In the genomic region with DNA sequence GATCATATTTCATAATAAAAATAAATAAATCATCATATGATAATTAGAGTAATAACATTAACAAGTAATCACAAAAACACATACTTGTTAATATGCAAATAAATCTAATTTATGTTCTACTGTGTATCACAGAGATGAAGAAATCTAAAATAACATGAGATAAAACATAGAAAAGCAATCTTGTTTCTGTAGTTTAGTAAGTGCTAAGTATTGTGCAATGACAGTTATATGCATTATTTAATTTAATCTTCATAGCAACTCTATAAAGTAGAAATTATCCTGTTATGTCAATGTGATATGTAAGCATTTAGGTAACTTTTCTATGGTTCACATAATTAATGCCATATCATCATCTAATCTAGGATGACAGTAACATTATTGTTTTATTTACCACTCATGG, we compare ENCODE assay signal across 17 cellular contexts.
DNase-seq lines count a peak whose midpoint lies in the region; ATAC-seq, FAIRE-seq and TF ChIP-seq lines count a peak whose summit lies in the region.
"Had no signal": no experiment of that assay in that cellular context is flagged by ENCODE, and none has a peak within 500 bp of the region (broad histone marks: within the 10 kb centered on the region; RNA-seq: fewer than 3 reads in every experiment).

No MANE protein-coding gene starts in this region.

- H3K27me3 ChIP-seq in K562 (ENCODE audit: control insufficient read depth in 2 of 2, insufficient read depth in 2 of 2, low read length in 2 of 2) (no peaks in the 10 kb centered on the region), H1 (replicated peaks in 1 of 4; ENCODE audit: control insufficient read depth in 3 of 4, extremely low read depth in 1 of 4, insufficient read depth in 3 of 4, low read length in 3 of 4) (no peaks in the 10 kb centered on the region)

- H2AFZ ChIP-seq in K562 (ENCODE audit: low read depth, low read length) (no peak overlapping the region), H1 (ENCODE audit: low read length) (no peak overlapping the region)
- H2AFZ ChIP-seq: GM23248 had no signal

- H2BK120ac ChIP-seq in H1 (replicated peaks; ENCODE audit: low read depth, low read length) = no peak overlapping the region

- no peak overlapping the region for H2AK5ac ChIP-seq in H1 (ENCODE audit: low read depth, low read length)

- no peak overlapping the region for H3K23ac ChIP-seq in H1 (ENCODE audit: insufficient read length)

- TF ChIP-seq RAD21 in K562 (CRISPR knock-in tag; conservative IDR thresholded peaks at IDR 0.05 in 1 of 2, IDR thresholded peaks at IDR 0.05 in 1 of 2) (no peak), H1 (IDR thresholded peaks at IDR 0.05 in 1 of 2, conservative IDR thresholded peaks at IDR 0.05 in 1 of 2; ENCODE audit: low read depth in 2 of 2, low read length in 2 of 2) (no peak)

- H4K20me1 ChIP-seq in K562 (replicated peaks; ENCODE audit: control insufficient read depth, insufficient read depth, low read length) (no peaks in the 10 kb centered on the region), H1 (replicated peaks in 1 of 2; ENCODE audit: control insufficient read depth in 1 of 2, insufficient read depth in 2 of 2, low read length in 2 of 2) (peaks cover 0 to 2% of the 10 kb centered on the region in 2 experiments)

- H4K5ac ChIP-seq in H1 (ENCODE audit: insufficient read length, low read depth, low read length) = no peak overlapping the region

- no peak overlapping the region for H2BK5ac ChIP-seq in H1 (ENCODE audit: low read depth, low read length)

- in situ Hi-C loops in K562 (cut with MboI) = loop anchor here (25.0 kb wide), 1 partner anchor 534 kb away; no protein-coding TSS in a partner anchor

- no peak overlapping the region for H3K9ac ChIP-seq in K562 (ENCODE audit: insufficient read depth in 1 of 2, low read depth in 2 of 2, low read length in 2 of 2)
- H3K9ac ChIP-seq in H1 (replicated peaks in 1 of 4; ENCODE audit: extremely low read depth in 1 of 4, low read depth in 3 of 4, low read length in 3 of 4) = no peak overlapping the region
- no peak overlapping the region for H3K9ac ChIP-seq in kidney (ENCODE audit: low read length in 2 of 2)
- H3K9ac ChIP-seq: GM23248 had no signal

- H3K79me2 ChIP-seq in K562 (ENCODE audit: control insufficient read depth, insufficient read depth, low read length) = no peaks in the 10 kb centered on the region
- no peaks in the 10 kb centered on the region for H3K79me2 ChIP-seq in H1 (ENCODE audit: control insufficient read depth in 1 of 2, insufficient read depth in 2 of 2, low read length in 2 of 2)

- FAIRE-seq in K562 (lab: Jason Lieb, UNC) = no peak
- no peak for FAIRE-seq in H1 (lab: Jason Lieb, UNC)
- peak; percentile 21 for FAIRE-seq in kidney (lab: Jason Lieb, UNC)
- FAIRE-seq: GM12892 had no signal

- H3K18ac ChIP-seq in H1 (ENCODE audit: extremely low read depth, low read length) = no peak overlapping the region

- BruUV-seq in K562 (replicated peaks; lab: Mats Ljungman, UMichigan) = no TSS peak

- DNase-seq in K562 (ENCODE audit: extremely low read depth in 1 of 4, low spot score in 3 of 4) (no peak), H1 (ENCODE audit: low read depth in 1 of 2, low spot score in 2 of 2) (no peak), kidney (no peak), GDM1 (lab: John Stamatoyannopoulos, UW) (no peak)
- DNase-seq: C1 segment of cervical spinal cord; Calu3; CD4-positive, alpha-beta memory T cell; COR-L47; DMS53; DMS79 treated with DMSO at 0.1 percent for 48 hours; GM23248; H9; HFFc6 had no signal

- H4K91ac ChIP-seq in H1 (replicated peaks; ENCODE audit: insufficient read length, low read length) = no peak overlapping the region

- H2BK12ac ChIP-seq in H1 (ENCODE audit: low read depth, low read length) = no peak overlapping the region

- H3K4me1 ChIP-seq in K562 (replicated peaks in 1 of 2; ENCODE audit: control insufficient read depth in 2 of 2, insufficient read depth in 2 of 2, low read length in 2 of 2) = no peaks in the 10 kb centered on the region
- H3K4me1 ChIP-seq in H1 (replicated peaks in 1 of 4; ENCODE audit: control insufficient read depth in 3 of 4, insufficient read depth in 4 of 4, low read length in 3 of 4) = no peaks in the 10 kb centered on the region
- no peaks in the 10 kb centered on the region for H3K4me1 ChIP-seq in kidney (ENCODE audit: control insufficient read depth in 1 of 2, insufficient read depth in 1 of 2, low read depth in 1 of 2, low read length in 2 of 2)

- H3K4ac ChIP-seq in H1 (replicated peaks; ENCODE audit: insufficient read length, low read depth, low read length) = no peak overlapping the region

- H2BK15ac ChIP-seq in H1 (ENCODE audit: low read length) = no peak overlapping the region

- TF ChIP-seq POLR2A in K562 (conservative IDR thresholded peaks at IDR 0.05) = no peak
- TF ChIP-seq POLR2A in H1 (IDR thresholded peaks at IDR 0.05; ENCODE audit: control extremely low read depth in 1 of 2, low read depth in 2 of 2, low read length in 2 of 2) = no peak

- no peak for TF ChIP-seq CTCF in K562 (IDR thresholded peaks at IDR 0.05 in 2 of 3, conservative IDR thresholded peaks at IDR 0.05 in 1 of 3; ENCODE audit: insufficient read depth in 2 of 3, low read depth in 1 of 3, low read length in 3 of 3)
- no peak for TF ChIP-seq CTCF in H1 (IDR thresholded peaks at IDR 0.05; ENCODE audit: control extremely low read depth in 1 of 3, insufficient read depth in 1 of 3, low read depth in 1 of 3, low read length in 3 of 3)
- TF ChIP-seq CTCF in kidney (IDR thresholded peaks at IDR 0.05; ENCODE audit: borderline replicate concordance, extremely low read depth, insufficient read depth) = no peak

- ATAC-seq in K562 (no peak), HG03097 (IDR thresholded peaks at IDR 0.05; ENCODE audit: low FRiP score, unreplicated experiment) (no peak), HG03135 (IDR thresholded peaks at IDR 0.05; ENCODE audit: unreplicated experiment) (no peak)
- ATAC-seq: HCT116 had no signal

- H3K4me3 ChIP-seq in K562 (no peak overlapping the region), H1 (ENCODE audit: extremely low read depth in 1 of 4, insufficient read depth in 2 of 4, low read depth in 3 of 4, low read length in 4 of 4) (no peak overlapping the region), kidney (ENCODE audit: low read length in 2 of 2) (no peak overlapping the region)
- H3K4me3 ChIP-seq: GM23248 had no signal

- POLR2A ChIA-PET in K562 (lab: Yijun Ruan, JAX) (no interaction called here), H1 (lab: Charles Lee; ENCODE audit: partially characterized antibody) (no interaction called here)

- no peak overlapping the region for H3K56ac ChIP-seq in H1 (replicated peaks; ENCODE audit: insufficient read length, low read depth, low read length)

- H3K14ac ChIP-seq in H1 (ENCODE audit: insufficient read length) = no peak overlapping the region

- no peak overlapping the region for H4K8ac ChIP-seq in H1 (ENCODE audit: extremely low read depth, insufficient read depth, low read length)

- TF ChIP-seq EP300 in K562 (IDR thresholded peaks at IDR 0.05; ENCODE audit: low read length) (no peak), H1 (IDR thresholded peaks at IDR 0.05; ENCODE audit: borderline replicate concordance in 1 of 2, low read depth in 2 of 2, low read length in 2 of 2) (no peak)

- no peak overlapping the region for H2BK20ac ChIP-seq in H1 (ENCODE audit: low read length)

- H3K79me1 ChIP-seq in H1 (ENCODE audit: low read depth, low read length) = no peaks in the 10 kb centered on the region

- no peaks in the 10 kb centered on the region for H3K36me3 ChIP-seq in K562 (ENCODE audit: control insufficient read depth, insufficient read depth, low read length)
- no peaks in the 10 kb centered on the region for H3K36me3 ChIP-seq in H1 (ENCODE audit: control insufficient read depth in 2 of 4, insufficient read depth in 4 of 4, low read length in 3 of 4)
- no peaks in the 10 kb centered on the region for H3K36me3 ChIP-seq in kidney (ENCODE audit: control insufficient read depth in 1 of 2, insufficient read depth in 2 of 2, low read length in 2 of 2)

- H3K4me2 ChIP-seq in K562 (ENCODE audit: insufficient read depth, low read length) (no peak overlapping the region), H1 (ENCODE audit: insufficient read depth in 1 of 2, low read depth in 2 of 2, low read length in 2 of 2) (no peak overlapping the region)

- H3K9me3 ChIP-seq in K562 (replicated peaks; ENCODE audit: control insufficient read depth, insufficient read depth, low read depth, low read length) (no peaks in the 10 kb centered on the region), H1 (ENCODE audit: insufficient read depth in 2 of 2, low read depth in 1 of 2, low read length in 1 of 2) (no peaks in the 10 kb centered on the region), kidney (ENCODE audit: control insufficient read depth in 1 of 2, low read length in 2 of 2) (no peaks in the 10 kb centered on the region)

- intact Hi-C loops in K562 (cut with micrococcal nuclease) = no loop called here
- intact Hi-C loops in kidney (cut with DNase I) = no loop called here

- CTCF ChIA-PET in K562 (lab: Yijun Ruan, JAX; ENCODE audit: low intra/inter-chr PET ratio) = no interaction called here
- CTCF ChIA-PET in H1 (lab: Charles Lee; ENCODE audit: partially characterized antibody) = no interaction called here

- H3K23me2 ChIP-seq in H1 (ENCODE audit: low read depth, low read length) = no peaks in the 10 kb centered on the region

- H3K27ac ChIP-seq in K562 (ENCODE audit: extremely low read depth, low read depth, low read length) (no peak overlapping the region), H1 (ENCODE audit: low read depth, low read length) (no peak overlapping the region), kidney (ENCODE audit: low read depth in 2 of 2, low read length in 2 of 2) (no peak overlapping the region)
- H3K27ac ChIP-seq: GM23248 had no signal

- H3K9me1 ChIP-seq in K562 (ENCODE audit: control insufficient read depth, insufficient read depth, low read length) = no peaks in the 10 kb centered on the region

TF ChIP-seq in K562, 482 proteins besides CTCF, POLR2A, EP300 and RAD21 (continues in another document):
- TF ChIP-seq CEBPB (tag; IDR thresholded peaks at IDR 0.05) (peak; percentile 78), ZNF217 (CRISPR knock-in tag; IDR thresholded peaks at IDR 0.05) (no peak), NR3C1 (CRISPR knock-in tag; IDR thresholded peaks at IDR 0.05) (no peak), MAFF (IDR thresholded peaks at IDR 0.05; ENCODE audit: low read length) (no peak), COPS2 (conservative IDR thresholded peaks at IDR 0.05) (no peak), HNRNPLL (IDR thresholded peaks at IDR 0.05; ENCODE audit: low read depth, low read length, poor library complexity, severe bottlenecking) (no peak), CBFA2T3 (IDR thresholded peaks at IDR 0.05) (no peak)

TF ChIP-seq in H1, 55 proteins besides CTCF, POLR2A, EP300 and RAD21:
- TF ChIP-seq EZH2 (IDR thresholded peaks at IDR 0.05; ENCODE audit: low read depth, low read length, severe bottlenecking) = no peak
- no peak for TF ChIP-seq RXRA (IDR thresholded peaks at IDR 0.05; ENCODE audit: insufficient read depth, low read depth, low read length)
- peak; percentile 24; the same call in 1 of the 2 replicates for TF ChIP-seq CEBPB (IDR thresholded peaks at IDR 0.05; ENCODE audit: low read depth, low read length)

Comparison
In these comparisons a context has a peak if more than half of its experiments do, and no peak if none do; other contexts are left out.
1. Of the 49 proteins assayed by ChIP-seq in both K562 and H1: peak only in K562: none; only in H1: none; in both: CEBPB; in neither: 48.